Comparison of ENCODE assay signal across 25 cellular contexts in the genomic region with DNA sequence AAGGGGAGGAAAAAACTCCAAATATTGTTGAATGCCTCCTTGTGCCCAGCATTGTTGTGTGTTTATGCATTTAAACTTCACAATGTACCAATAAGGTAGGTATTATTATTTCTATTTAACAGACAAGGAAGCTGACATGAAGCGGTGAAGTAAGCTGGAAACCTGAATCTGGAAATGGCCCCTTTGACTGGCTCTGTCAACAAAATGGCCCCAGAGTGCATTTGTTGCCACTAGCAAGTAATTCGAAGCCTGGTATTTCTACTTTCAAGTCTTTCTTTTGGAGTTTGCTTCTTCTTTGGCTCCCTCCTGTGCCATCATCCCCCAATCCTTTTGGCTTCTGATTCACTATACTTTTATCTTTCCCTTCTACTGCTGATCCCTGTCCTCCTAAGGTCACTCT.
"Had no signal": no experiment of that assay in that cellular context is flagged by ENCODE, and none has a peak within 500 bp of the region (broad histone marks: within the 10 kb centered on the region; RNA-seq: fewer than 3 reads in every experiment).

No MANE protein-coding gene starts in this region.

- H3K27me3 ChIP-seq: colonic mucosa, foreskin keratinocyte, transverse colon had no signal

- DNase-seq: activated B cell treated with CpG ODN at 0.5 μM for 24 hours; activated CD4-positive, alpha-beta T cell treated with anti-CD3 and anti-CD28 coated beads for 36 hours; activated CD4-positive, alpha-beta T cell treated with anti-CD3 and anti-CD28 coated beads, Interleukin-2, amount 50 U/mL, for 4 hours; activated CD8-positive, alpha-beta memory T cell treated with anti-CD3 and anti-CD28 coated beads for 24 hours; activated CD8-positive, alpha-beta memory T cell treated with anti-CD3 and anti-CD28 coated beads, Interleukin-2, amount 50 U/mL, for 4 hours; activated naive CD4-positive, alpha-beta T cell; activated naive CD8-positive, alpha-beta T cell treated with anti-CD3 and anti-CD28 coated beads, Interleukin-2, amount 10 ng/mL, durations not matched to agents 7 days and 5 days; activated T-cell treated with anti-CD3 and anti-CD28 coated beads, Interleukin-2, amount 50 U/mL, for 24 hours; amniotic stem cell; colonic mucosa; effector CD4-positive, alpha-beta T cell; erythroblast; foreskin keratinocyte; left ventricle myocardium inferior; natural killer cell; stimulated activated CD4-positive, alpha-beta T cell treated with anti-CD3 and anti-CD28 coated beads, Interleukin-2, amount 100 ng/mL, for 48 hours; stimulated activated CD8-positive, alpha-beta memory T cell treated with anti-CD3 and anti-CD28 coated beads, Interleukin-4, amount 100 ng/mL, for 48 hours; stimulated activated naive B cell treated with anti-CD40 and anti-IgM and Interleukin-4, amounts not matched to agents 10 μg/mL and 1 μg/mL and 100 μg/mL, for 72 hours; T1000; transverse colon had no signal

- H3K4me1 Mint-ChIP-seq: activated CD4-positive, alpha-beta T cell treated with anti-CD3 and anti-CD28 coated beads for 36 hours; activated naive CD8-positive, alpha-beta T cell treated with anti-CD3 and anti-CD28 coated beads, Interleukin-2, amount 10 ng/mL, durations not matched to agents 7 days and 5 days; activated T-helper 17 cell treated with anti-CD3 and anti-CD28 coated beads, Interleukin-2, amount 50 U/mL, for 72 hours; mesothelial cell of epicardium; natural killer cell had no signal

- H3K36me3 Mint-ChIP-seq: natural killer cell had no signal

- H3K27ac Mint-ChIP-seq: activated CD4-positive, alpha-beta T cell treated with anti-CD3 and anti-CD28 coated beads for 36 hours; activated naive CD8-positive, alpha-beta T cell treated with anti-CD3 and anti-CD28 coated beads, Interleukin-2, amount 10 ng/mL, durations not matched to agents 7 days and 5 days; activated T-cell treated with anti-CD3 and anti-CD28 coated beads, Interleukin-2, amount 50 U/mL, for 24 hours; activated T-helper 17 cell treated with anti-CD3 and anti-CD28 coated beads, Interleukin-2, amount 50 U/mL, for 72 hours; mesothelial cell of epicardium; natural killer cell; stimulated activated naive B cell treated with anti-CD40 and anti-IgM and Interleukin-4, amounts not matched to agents 10 μg/mL and 1 μg/mL and 100 μg/mL, for 72 hours; T-helper 1 cell treated with Interleukin-12 subunit alpha and Interleukin-12 subunit beta and Interleukin-4 antibody, amounts not matched to agents 30 μg/mL and 1 μg/mL, for 36 hours had no signal

- H3K9me3 Mint-ChIP-seq: activated B cell treated with CpG ODN at 0.5 μM for 24 hours; activated naive CD8-positive, alpha-beta T cell treated with anti-CD3 and anti-CD28 coated beads, Interleukin-2, amount 10 ng/mL, durations not matched to agents 7 days and 5 days; activated T-cell treated with anti-CD3 and anti-CD28 coated beads, Interleukin-2, amount 50 U/mL, for 24 hours; activated T-helper 17 cell treated with anti-CD3 and anti-CD28 coated beads, Interleukin-2, amount 50 U/mL, for 72 hours; natural killer cell; T-helper 1 cell treated with Interleukin-12 subunit alpha and Interleukin-12 subunit beta and Interleukin-4 antibody, amounts not matched to agents 30 μg/mL and 1 μg/mL, for 36 hours had no signal

- H3K4me3 Mint-ChIP-seq: activated B cell treated with CpG ODN at 0.5 μM for 24 hours; activated CD4-positive, alpha-beta T cell treated with anti-CD3 and anti-CD28 coated beads for 36 hours; activated naive CD8-positive, alpha-beta T cell treated with anti-CD3 and anti-CD28 coated beads, Interleukin-2, amount 10 ng/mL, durations not matched to agents 7 days and 5 days; activated T-cell treated with anti-CD3 and anti-CD28 coated beads, Interleukin-2, amount 50 U/mL, for 24 hours; activated T-helper 17 cell treated with anti-CD3 and anti-CD28 coated beads, Interleukin-2, amount 50 U/mL, for 72 hours; mesothelial cell of epicardium; natural killer cell; stimulated activated naive B cell treated with anti-CD40 and anti-IgM and Interleukin-4, amounts not matched to agents 10 μg/mL and 1 μg/mL and 100 μg/mL, for 72 hours; T-helper 1 cell treated with Interleukin-12 subunit alpha and Interleukin-12 subunit beta and Interleukin-4 antibody, amounts not matched to agents 30 μg/mL and 1 μg/mL, for 36 hours had no signal

- H3K4me3 ChIP-seq: colonic mucosa, left ventricle myocardium inferior, transverse colon had no signal

- FAIRE-seq: bronchial epithelial cell, urothelium cell line had no signal

- H3K4me1 ChIP-seq: colonic mucosa, foreskin keratinocyte, left ventricle myocardium inferior, transverse colon had no signal

- H3K9me3 ChIP-seq: colonic mucosa, left ventricle myocardium inferior, transverse colon had no signal

- H3K27ac ChIP-seq: colonic mucosa, foreskin keratinocyte, left ventricle myocardium inferior, transverse colon had no signal

- H3K27me3 Mint-ChIP-seq: activated B cell treated with CpG ODN at 0.5 μM for 24 hours; activated CD4-positive, alpha-beta T cell treated with anti-CD3 and anti-CD28 coated beads for 36 hours; activated naive CD8-positive, alpha-beta T cell treated with anti-CD3 and anti-CD28 coated beads, Interleukin-2, amount 10 ng/mL, durations not matched to agents 7 days and 5 days; activated T-cell treated with anti-CD3 and anti-CD28 coated beads, Interleukin-2, amount 50 U/mL, for 24 hours; activated T-helper 17 cell treated with anti-CD3 and anti-CD28 coated beads, Interleukin-2, amount 50 U/mL, for 72 hours; stimulated activated naive B cell treated with anti-CD40 and anti-IgM and Interleukin-4, amounts not matched to agents 10 μg/mL and 1 μg/mL and 100 μg/mL, for 72 hours had no signal

- ATAC-seq: activated CD4-positive, alpha-beta T cell treated with anti-CD3 and anti-CD28 coated beads for 36 hours; activated T-helper 17 cell treated with anti-CD3 and anti-CD28 coated beads, Interleukin-2, amount 50 U/mL, for 72 hours; foreskin keratinocyte; natural killer cell; stimulated activated naive B cell treated with anti-CD40 and anti-IgM and Interleukin-4, amounts not matched to agents 10 μg/mL and 1 μg/mL and 100 μg/mL, for 72 hours had no signal
